8 cellular contexts compared by ENCODE assay signal in the genomic region with DNA sequence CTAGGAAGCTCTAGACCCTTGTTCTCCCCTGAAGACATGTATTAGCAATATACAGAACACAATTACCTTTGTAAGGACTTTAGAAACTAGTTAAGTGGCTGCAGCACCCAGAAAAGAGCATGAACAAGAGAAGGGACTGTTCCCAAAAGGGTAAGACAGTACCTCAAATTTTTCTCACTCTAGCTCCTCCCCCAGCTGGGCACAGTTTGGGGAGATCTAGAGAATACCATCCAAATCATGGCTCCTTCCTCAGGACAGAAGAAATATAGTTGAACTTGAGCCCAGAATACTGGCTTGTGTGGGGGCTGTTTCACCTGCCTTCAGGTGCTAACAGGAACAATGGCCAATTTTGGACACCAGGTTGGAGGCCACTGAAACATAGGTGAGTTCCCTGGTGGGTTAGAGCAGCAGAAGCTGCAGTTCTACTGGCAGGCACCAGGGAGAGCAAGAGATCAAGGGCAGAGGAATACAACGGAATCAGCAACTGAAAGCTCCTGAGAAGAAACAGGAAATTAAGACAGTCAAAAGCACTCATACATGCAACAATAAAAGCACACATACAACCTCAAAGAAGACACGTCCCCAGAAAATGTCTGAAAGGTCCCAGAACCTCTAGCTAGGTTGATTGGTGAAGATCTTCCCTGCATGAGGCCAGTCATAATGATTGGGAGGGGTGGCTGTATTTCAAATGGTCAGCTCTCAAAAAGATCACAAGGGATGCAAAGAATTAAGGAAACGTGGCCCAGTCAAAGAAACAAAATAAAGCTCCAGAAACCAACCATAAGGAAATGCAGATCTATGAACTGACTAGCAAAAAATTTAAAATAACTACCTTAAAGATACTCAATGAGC.
DNase-seq lines count a peak whose midpoint lies in the region; ATAC-seq and TF ChIP-seq lines count a peak whose summit lies in the region.

No MANE protein-coding gene starts in this region.

- H3K4me1 ChIP-seq in gastroesophageal sphincter = peaks cover 0 to 4% (median 0%) of the 10 kb centered on the region in 3 donors

- no peaks in the 10 kb centered on the region for H3K9me3 ChIP-seq in gastroesophageal sphincter

- H3K4me1 Mint-ChIP-seq in activated T-helper 1 cell treated with anti-CD3 and anti-CD28 coated beads, Interleukin-12 subunit alpha, Interleukin-12 subunit beta, Interleukin-2, Interleukin-4 antibody, amounts not matched to agents 30 ng/mL and 10 ng/mL and 1 ng/mL, durations not matched to agents 14 hours and 24 hours and 36 hours (ENCODE audit: low read depth) = peaks cover 10% of the 10 kb centered on the region

- no peak for TF ChIP-seq POLR2A in gastroesophageal sphincter (IDR thresholded peaks at IDR 0.05)
- no peak for TF ChIP-seq POLR2A in lower leg skin (IDR thresholded peaks at IDR 0.05)

- no peak for TF ChIP-seq EP300 in gastroesophageal sphincter (IDR thresholded peaks at IDR 0.05)

- peaks cover 6% of the 10 kb centered on the region for H3K27me3 ChIP-seq in gastroesophageal sphincter

- H3K27ac Mint-ChIP-seq in activated T-helper 1 cell treated with anti-CD3 and anti-CD28 coated beads, Interleukin-12 subunit alpha, Interleukin-12 subunit beta, Interleukin-2, Interleukin-4 antibody, amounts not matched to agents 30 ng/mL and 10 ng/mL and 1 ng/mL, durations not matched to agents 14 hours and 24 hours and 36 hours = no peak overlapping the region

- H3K36me3 ChIP-seq in gastroesophageal sphincter = no peaks in the 10 kb centered on the region

- H3K4me3 ChIP-seq in gastroesophageal sphincter (no peak overlapping the region), retinal pigment epithelial cell (ENCODE audit: low read length) (no peak overlapping the region), lower leg skin (ENCODE audit: low read depth, poor library complexity, severe bottlenecking) (no peak overlapping the region)

- H3K27me3 Mint-ChIP-seq in activated T-helper 1 cell treated with anti-CD3 and anti-CD28 coated beads, Interleukin-12 subunit alpha, Interleukin-12 subunit beta, Interleukin-2, Interleukin-4 antibody, amounts not matched to agents 30 ng/mL and 10 ng/mL and 1 ng/mL, durations not matched to agents 14 hours and 24 hours and 36 hours (ENCODE audit: insufficient read depth) = peaks cover 13% of the 10 kb centered on the region

- H3K36me3 Mint-ChIP-seq in activated T-helper 1 cell treated with anti-CD3 and anti-CD28 coated beads, Interleukin-12 subunit alpha, Interleukin-12 subunit beta, Interleukin-2, Interleukin-4 antibody, amounts not matched to agents 30 ng/mL and 10 ng/mL and 1 ng/mL, durations not matched to agents 14 hours and 24 hours and 36 hours (ENCODE audit: low read depth) = no peaks in the 10 kb centered on the region

- 3 to 7% methylated on average over 2 to 3 of the region's 3 CpGs for WGBS in gastroesophageal sphincter (ENCODE audit: low coverage in 1 of 2), 2 donors
- 4 to 7% methylated on average over 3 of the region's 3 CpGs for WGBS in lower leg skin, 2 donors

- no peak overlapping the region for H3K27ac ChIP-seq in gastroesophageal sphincter

- H3K9me3 Mint-ChIP-seq in activated T-helper 1 cell treated with anti-CD3 and anti-CD28 coated beads, Interleukin-12 subunit alpha, Interleukin-12 subunit beta, Interleukin-2, Interleukin-4 antibody, amounts not matched to agents 30 ng/mL and 10 ng/mL and 1 ng/mL, durations not matched to agents 14 hours and 24 hours and 36 hours = no peaks in the 10 kb centered on the region

- TF ChIP-seq CTCF in gastroesophageal sphincter (IDR thresholded peaks at IDR 0.05) = peak; percentile 63 to 78 (median 72)
- TF ChIP-seq CTCF in retinal pigment epithelial cell (conservative IDR thresholded peaks at IDR 0.05; ENCODE audit: low read depth, low read length) = peak; percentile 97
- TF ChIP-seq CTCF in lower leg skin (IDR thresholded peaks at IDR 0.05) = peak in 1 of 3 donors; percentile 52

- no peak overlapping the region for H3K4me3 Mint-ChIP-seq in activated T-helper 1 cell treated with anti-CD3 and anti-CD28 coated beads, Interleukin-12 subunit alpha, Interleukin-12 subunit beta, Interleukin-2, Interleukin-4 antibody, amounts not matched to agents 30 ng/mL and 10 ng/mL and 1 ng/mL, durations not matched to agents 14 hours and 24 hours and 36 hours

- intact Hi-C loops in activated T-helper 1 cell treated with anti-CD3 and anti-CD28 coated beads, Interleukin-12 subunit alpha, Interleukin-12 subunit beta, Interleukin-2, Interleukin-4 antibody, amounts not matched to agents 30 ng/mL and 10 ng/mL and 1 ng/mL, durations not matched to agents 14 hours and 24 hours and 36 hours (cut with micrococcal nuclease) = loop anchor here (1.0 to 10.0 kb wide), 7 partner anchors 159 to 820 kb away; a partner anchor contains a TSS
- intact Hi-C loops in lower leg skin (cut with DNase I; ENCODE audit: low total_unique reads) = no loop called here

- ATAC-seq in GM19372 (IDR thresholded peaks at IDR 0.05; ENCODE audit: low read depth, unreplicated experiment) (peak; percentile 97), HG03439 (IDR thresholded peaks at IDR 0.05; ENCODE audit: unreplicated experiment) (peak; percentile 96), gastroesophageal sphincter (no peak)

- peak; percentile 42 for DNase-seq in DMS 273 (lab: John Stamatoyannopoulos, UW; ENCODE audit: unreplicated experiment)
- DNase-seq in RPMI8226 = peak; percentile 63
- peak; percentile 48 for DNase-seq in activated T-helper 1 cell treated with anti-CD3 and anti-CD28 coated beads, Interleukin-12 subunit alpha, Interleukin-12 subunit beta, Interleukin-2, Interleukin-4 antibody, amounts not matched to agents 30 ng/mL and 10 ng/mL and 1 ng/mL, durations not matched to agents 14 hours and 24 hours and 36 hours (ENCODE audit: low spot score)
- peak; percentile 10 for DNase-seq in retinal pigment epithelial cell (ENCODE audit: low read depth)
- no peak for DNase-seq in lower leg skin (ENCODE audit: low spot score in 2 of 2)

Comparison
In these comparisons a context has a peak if more than half of its experiments do, and no peak if none do; other contexts are left out.
1. DNase-seq: peak in DMS 273 (single experiment), RPMI8226 (single experiment), activated T-helper 1 cell treated with anti-CD3 and anti-CD28 coated beads, Interleukin-12 subunit alpha, Interleukin-12 subunit beta, Interleukin-2, Interleukin-4 antibody, amounts not matched to agents 30 ng/mL and 10 ng/mL and 1 ng/mL, durations not matched to agents 14 hours and 24 hours and 36 hours (single experiment) and retinal pigment epithelial cell (single experiment); none in lower leg skin (0 of 2).